Comparison of ENCODE assay signal across 19 cellular contexts in genomic region chr4:1880332-1880731, GRCh38. TPM values are rescaled to one million over a fixed set of nuclear protein-coding genes. Genes with fewer than 3 reads are reported as not detected.
DNase-seq lines count a peak whose midpoint lies in the region; ATAC-seq and TF ChIP-seq lines count a peak whose summit lies in the region.
"Had no signal": no experiment of that assay in that cellular context is flagged by ENCODE, and none has a peak within 500 bp of the region (broad histone marks: within the 10 kb centered on the region; RNA-seq: fewer than 3 reads in every experiment).

No MANE protein-coding gene starts in this region.

- H3K9me3 Mint-ChIP-seq in activated CD4-positive, alpha-beta memory T cell treated with anti-CD3 and anti-CD28 coated beads, Interleukin-2, amount 10 ng/mL, durations not matched to agents 7 days and 5 days: no peaks in the 10 kb centered on the region
- no peaks in the 10 kb centered on the region for H3K9me3 Mint-ChIP-seq in activated CD4-positive, alpha-beta memory T cell treated with anti-CD3 and anti-CD28 coated beads for 36 hours
- no peaks in the 10 kb centered on the region for H3K9me3 Mint-ChIP-seq in progenitor cell of endocrine pancreas (ENCODE audit: low read depth)
- H3K9me3 Mint-ChIP-seq: activated naive CD4-positive, alpha-beta T cell treated with anti-CD3 and anti-CD28 coated beads, Interleukin-2, amount 50 U/mL, for 24 hours; CD4-positive, alpha-beta T cell; natural killer cell; stimulated activated naive CD8-positive, alpha-beta T cell treated with anti-CD3 and anti-CD28 coated beads, Interleukin-15, amount 100 ng/mL, for 72 hours had no signal

- no peaks in the 10 kb centered on the region for H3F3A ChIP-seq in PC-3 (ENCODE audit: low read length, unreplicated experiment)

- TF ChIP-seq CTCF in PC-3 (conservative IDR thresholded peaks at IDR 0.05; ENCODE audit: low read depth, low read length) (no peak), progenitor cell of endocrine pancreas (IDR thresholded peaks at IDR 0.05; ENCODE audit: unreplicated experiment) (no peak)

- H3K4me3 ChIP-seq in PC-3 (ENCODE audit: low read length): no peak overlapping the region

- no peak overlapping the region for H3K4me2 ChIP-seq in PC-3 (ENCODE audit: low read length)

- CTCF ChIA-PET in activated CD4-positive, alpha-beta memory T cell treated with anti-CD3 and anti-CD28 coated beads, Interleukin-2, amount 10 ng/mL, durations not matched to agents 7 days and 5 days (lab: Charles Lee): interaction anchor here (0.7 kb wide), 1 partner anchor 29 kb away, joined by 3 read pairs; no protein-coding TSS in a partner anchor
- CTCF ChIA-PET in activated CD4-positive, alpha-beta memory T cell treated with anti-CD3 and anti-CD28 coated beads for 36 hours (lab: Charles Lee): no interaction called here
- CTCF ChIA-PET in PC-3 (lab: Charles Lee): no interaction called here

- no peak overlapping the region for H3K4me3 Mint-ChIP-seq in activated CD4-positive, alpha-beta memory T cell treated with anti-CD3 and anti-CD28 coated beads, Interleukin-2, amount 10 ng/mL, durations not matched to agents 7 days and 5 days
- H3K4me3 Mint-ChIP-seq in activated CD4-positive, alpha-beta memory T cell treated with anti-CD3 and anti-CD28 coated beads for 36 hours: no peak overlapping the region
- H3K4me3 Mint-ChIP-seq in progenitor cell of endocrine pancreas (ENCODE audit: low read depth): no peak overlapping the region
- H3K4me3 Mint-ChIP-seq: activated naive CD4-positive, alpha-beta T cell treated with anti-CD3 and anti-CD28 coated beads, Interleukin-2, amount 50 U/mL, for 24 hours; CD4-positive, alpha-beta T cell; natural killer cell; stimulated activated naive CD8-positive, alpha-beta T cell treated with anti-CD3 and anti-CD28 coated beads, Interleukin-15, amount 100 ng/mL, for 72 hours had no signal

- H3K27ac ChIP-seq in PC-3 (ENCODE audit: low read length): peak overlapping the region; percentile 16; the same call in 1 of the 2 replicates

- H3K9me3 ChIP-seq in PC-3 (ENCODE audit: low read length): no peaks in the 10 kb centered on the region

- H4K20me1 ChIP-seq in PC-3 (ENCODE audit: low read length): peaks cover 37% of the 10 kb centered on the region

- H2AFZ ChIP-seq in PC-3 (ENCODE audit: low read length): no peak overlapping the region

- H3K4me1 ChIP-seq in PC-3 (ENCODE audit: insufficient read depth, low read length): peaks cover 6% of the 10 kb centered on the region; the same call in 1 of the 2 replicates

- peaks cover 49% of the 10 kb centered on the region for H3K36me3 Mint-ChIP-seq in activated CD4-positive, alpha-beta memory T cell treated with anti-CD3 and anti-CD28 coated beads, Interleukin-2, amount 10 ng/mL, durations not matched to agents 7 days and 5 days (ENCODE audit: low read depth)
- peaks cover 10% of the 10 kb centered on the region for H3K36me3 Mint-ChIP-seq in activated CD4-positive, alpha-beta memory T cell treated with anti-CD3 and anti-CD28 coated beads for 36 hours
- H3K36me3 Mint-ChIP-seq in progenitor cell of endocrine pancreas (ENCODE audit: insufficient read depth): peaks cover 4% of the 10 kb centered on the region
- H3K36me3 Mint-ChIP-seq: activated naive CD4-positive, alpha-beta T cell treated with anti-CD3 and anti-CD28 coated beads, Interleukin-2, amount 50 U/mL, for 24 hours; natural killer cell had no signal

- H3K9me2 ChIP-seq in PC-3 (replicated peaks; ENCODE audit: low read length): no peaks in the 10 kb centered on the region

- H3K9ac ChIP-seq in PC-3 (ENCODE audit: low read length): no peak overlapping the region

- H3K79me2 ChIP-seq in PC-3 (ENCODE audit: low read length): peaks cover 98% of the 10 kb centered on the region

- no peaks in the 10 kb centered on the region for H3K36me3 ChIP-seq in PC-3 (ENCODE audit: low read depth, low read length)

- H3K4me1 Mint-ChIP-seq in activated CD4-positive, alpha-beta memory T cell treated with anti-CD3 and anti-CD28 coated beads, Interleukin-2, amount 10 ng/mL, durations not matched to agents 7 days and 5 days: peaks cover 63% of the 10 kb centered on the region
- peaks cover 37% of the 10 kb centered on the region for H3K4me1 Mint-ChIP-seq in activated CD4-positive, alpha-beta memory T cell treated with anti-CD3 and anti-CD28 coated beads for 36 hours (ENCODE audit: low read depth)
- peaks cover 27% of the 10 kb centered on the region for H3K4me1 Mint-ChIP-seq in progenitor cell of endocrine pancreas (ENCODE audit: low read depth)

- no peaks in the 10 kb centered on the region for H3K27me3 Mint-ChIP-seq in activated CD4-positive, alpha-beta memory T cell treated with anti-CD3 and anti-CD28 coated beads, Interleukin-2, amount 10 ng/mL, durations not matched to agents 7 days and 5 days
- no peaks in the 10 kb centered on the region for H3K27me3 Mint-ChIP-seq in activated CD4-positive, alpha-beta memory T cell treated with anti-CD3 and anti-CD28 coated beads for 36 hours
- H3K27me3 Mint-ChIP-seq in progenitor cell of endocrine pancreas: no peaks in the 10 kb centered on the region
- H3K27me3 Mint-ChIP-seq: activated naive CD4-positive, alpha-beta T cell treated with anti-CD3 and anti-CD28 coated beads, Interleukin-2, amount 50 U/mL, for 24 hours; CD4-positive, alpha-beta T cell; stimulated activated naive CD8-positive, alpha-beta T cell treated with anti-CD3 and anti-CD28 coated beads, Interleukin-15, amount 100 ng/mL, for 72 hours had no signal

- no peaks in the 10 kb centered on the region for H3K27me3 ChIP-seq in PC-3 (ENCODE audit: low read length)

- intact Hi-C loops in activated CD4-positive, alpha-beta memory T cell treated with anti-CD3 and anti-CD28 coated beads for 36 hours (cut with micrococcal nuclease): no loop called here
- intact Hi-C loops in PC-3 (cut with micrococcal nuclease): no loop called here

- DNase-seq in activated CD4-positive, alpha-beta memory T cell treated with anti-CD3 and anti-CD28 coated beads, Interleukin-2, amount 10 ng/mL, durations not matched to agents 7 days and 5 days: no peak
- DNase-seq in activated CD4-positive, alpha-beta memory T cell treated with anti-CD3 and anti-CD28 coated beads for 36 hours: no peak
- DNase-seq in PC-3 (no peak), fibroblast of peridontal ligament (ENCODE audit: extremely low read depth) (peak; percentile 24), progenitor cell of endocrine pancreas (ENCODE audit: low spot score, unreplicated experiment) (no peak), NCI-H226 (no peak), DMS53 treated with DMSO at 0.1 percent for 48 hours (lab: John Stamatoyannopoulos, UW; ENCODE audit: unreplicated experiment) (no peak)
- DNase-seq: activated CD4-positive, CD25-positive, alpha-beta regulatory T cell treated with anti-CD3 and anti-CD28 coated beads, Interleukin-2, amount 50 U/mL, for 72 hours; CD4-positive, alpha-beta T cell; effector CD8-positive, alpha-beta T cell; natural killer cell; NCI-H1048; NCI-H2081; NCI-H524 treated with DMSO at 0.1 percent for 48 hours; stimulated activated CD4-positive, alpha-beta T cell treated with anti-CD3 and anti-CD28 coated beads, Interleukin-15, amount 100 ng/mL, for 24 hours; stimulated activated naive CD8-positive, alpha-beta T cell treated with anti-CD3 and anti-CD28 coated beads, Interleukin-15, amount 100 ng/mL, for 72 hours; T-helper 9 cell had no signal

- BruUV-seq in PC-3 (replicated peaks; lab: Mats Ljungman, UMichigan): no TSS peak

- POLR2A ChIA-PET in activated CD4-positive, alpha-beta memory T cell treated with anti-CD3 and anti-CD28 coated beads, Interleukin-2, amount 10 ng/mL, durations not matched to agents 7 days and 5 days (lab: Charles Lee): no interaction called here
- POLR2A ChIA-PET in activated CD4-positive, alpha-beta memory T cell treated with anti-CD3 and anti-CD28 coated beads for 36 hours (lab: Charles Lee): no interaction called here
- POLR2A ChIA-PET in PC-3 (lab: Charles Lee; ENCODE audit: unreplicated experiment): no interaction called here

- ATAC-seq in PC-3: peak; percentile 31
- ATAC-seq in GM21528 (IDR thresholded peaks at IDR 0.05; ENCODE audit: low FRiP score, unreplicated experiment): no peak
- ATAC-seq: natural killer cell; stimulated activated naive CD8-positive, alpha-beta T cell treated with anti-CD3 and anti-CD28 coated beads, Interleukin-15, amount 100 ng/mL, for 72 hours had no signal

- peak overlapping the region; percentile 16 for H3K27ac Mint-ChIP-seq in activated CD4-positive, alpha-beta memory T cell treated with anti-CD3 and anti-CD28 coated beads, Interleukin-2, amount 10 ng/mL, durations not matched to agents 7 days and 5 days
- H3K27ac Mint-ChIP-seq in activated CD4-positive, alpha-beta memory T cell treated with anti-CD3 and anti-CD28 coated beads for 36 hours: no peak overlapping the region
- H3K27ac Mint-ChIP-seq in progenitor cell of endocrine pancreas: peak overlapping the region; percentile 81
- H3K27ac Mint-ChIP-seq: CD4-positive, alpha-beta T cell; stimulated activated naive CD8-positive, alpha-beta T cell treated with anti-CD3 and anti-CD28 coated beads, Interleukin-15, amount 100 ng/mL, for 72 hours had no signal

RNA-seq across cellular contexts. Expression of gene NSD2, which starts 9.1 kb away (rescaled TPM):
- total RNA-seq in activated CD4-positive, alpha-beta memory T cell treated with anti-CD3 and anti-CD28 coated beads, Interleukin-2, amount 10 ng/mL, durations not matched to agents 7 days and 5 days: 100 to 1,000 TPM; 235 to 248 TPM
- total RNA-seq in activated CD4-positive, alpha-beta memory T cell treated with anti-CD3 and anti-CD28 coated beads for 36 hours: 100 to 1,000 TPM; 197 to 199 TPM
- total RNA-seq in PC-3 (2014; rRNA removed): 69.0 and 87.1 TPM in 2 replicates
- 212 and 214 TPM in 2 replicates for total RNA-seq in progenitor cell of endocrine pancreas

RNA-seq across cellular contexts. Expression of gene LETM1, which starts 24.4 kb away (rescaled TPM):
- total RNA-seq in activated CD4-positive, alpha-beta memory T cell treated with anti-CD3 and anti-CD28 coated beads, Interleukin-2, amount 10 ng/mL, durations not matched to agents 7 days and 5 days: 10 to 100 TPM; 36.6 to 39.3 TPM
- total RNA-seq in activated CD4-positive, alpha-beta memory T cell treated with anti-CD3 and anti-CD28 coated beads for 36 hours: 10 to 100 TPM; 41.1 to 42.6 TPM
- total RNA-seq in PC-3 (2014; rRNA removed): 86.3 and 129 TPM in 2 replicates
- total RNA-seq in progenitor cell of endocrine pancreas: 46.1 and 51.2 TPM in 2 replicates
